In the genomic region with DNA sequence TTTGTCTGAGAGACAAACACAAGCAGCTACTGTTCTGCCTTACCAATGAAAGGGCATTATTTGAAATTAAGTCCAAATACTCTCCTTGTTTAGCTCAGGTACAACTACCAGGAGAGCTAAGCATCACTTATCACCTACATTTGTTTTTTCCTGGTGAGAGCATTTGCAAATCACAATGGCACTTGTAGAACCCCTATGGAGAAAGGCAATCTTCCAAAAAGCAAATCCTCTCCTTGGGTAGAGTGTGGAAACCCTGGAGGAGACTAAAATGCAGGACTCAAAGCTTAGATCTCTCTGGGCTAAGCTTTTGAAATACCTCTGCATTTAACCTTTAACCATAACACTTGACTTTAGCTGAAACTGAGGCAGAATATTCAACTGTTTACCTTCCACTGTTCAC, we compare ENCODE assay signal across 25 cellular contexts. TPM values are rescaled to one million over a fixed set of nuclear protein-coding genes. Genes with fewer than 3 reads are reported as not detected.
"Had no signal": no experiment of that assay in that cellular context is flagged by ENCODE, and none has a peak within 500 bp of the region (broad histone marks: within the 10 kb centered on the region; RNA-seq: fewer than 3 reads in every experiment).

No MANE protein-coding gene starts in this region.

- H3K4me1 ChIP-seq: colonic mucosa, spleen had no signal

- H3K36me3 ChIP-seq: colonic mucosa, gastrocnemius medialis, neutrophil, spleen had no signal

- H3K4me3 Mint-ChIP-seq: naive thymus-derived CD4-positive, alpha-beta T cell; nephron progenitor cell had no signal

- H3K27me3 ChIP-seq: colonic mucosa, gastrocnemius medialis, neutrophil, spleen had no signal

- H3K27ac Mint-ChIP-seq: naive thymus-derived CD4-positive, alpha-beta T cell; nephron progenitor cell had no signal

- H3K9me3 ChIP-seq: colonic mucosa, gastrocnemius medialis, neutrophil, spleen had no signal

- H3K4me3 ChIP-seq: colonic mucosa, gastrocnemius medialis, lung, spleen had no signal

- H3K27ac ChIP-seq: colonic mucosa, gastrocnemius medialis, neutrophil, spleen had no signal

- H3K36me3 Mint-ChIP-seq: naive thymus-derived CD4-positive, alpha-beta T cell had no signal

- H3K9me3 Mint-ChIP-seq: naive thymus-derived CD4-positive, alpha-beta T cell; nephron progenitor cell had no signal

- H3K4me1 Mint-ChIP-seq: naive thymus-derived CD4-positive, alpha-beta T cell; nephron progenitor cell had no signal

- DNase-seq: colonic mucosa; dermis blood vessel endothelial cell; gastrocnemius medialis; left colon; left ventricle myocardium superior; naive thymus-derived CD4-positive, alpha-beta T cell; nephron progenitor cell; posterior cingulate gyrus; spleen; stimulated activated CD4-positive, alpha-beta T cell treated with anti-CD3 and anti-CD28 coated beads, Interleukin-2, amount 100 ng/mL, for 24 hours; stimulated activated CD4-positive, alpha-beta T cell treated with anti-CD3 and anti-CD28 coated beads, Interleukin-4, amount 100 ng/mL, for 4 hours; stimulated activated naive CD4-positive, alpha-beta T cell treated with Interleukin-2 at 50 U/mL for 16 hours; trophoblast cell had no signal

- FAIRE-seq: endometrium had no signal

RNA-seq across cellular contexts. Expression of gene GTSF1, which starts 20.8 kb away (rescaled TPM):
- total RNA-seq: cerebellum, esophagus mucosa, fibroblast of lung, gastrocnemius medialis, left ventricle myocardium superior, osteoblast, pulmonary artery endothelial cell, sciatic nerve, skeletal muscle tissue, urinary bladder had no signal
- polyA plus RNA-seq: fibroblast of lung had no signal

RNA-seq across cellular contexts. Expression of gene NCKAP1L, which starts 44.9 kb away (rescaled TPM):
- total RNA-seq: dermis blood vessel endothelial cell, kidney epithelial cell had no signal
